ENCODE assay signal across 13 cellular contexts in the genomic region with DNA sequence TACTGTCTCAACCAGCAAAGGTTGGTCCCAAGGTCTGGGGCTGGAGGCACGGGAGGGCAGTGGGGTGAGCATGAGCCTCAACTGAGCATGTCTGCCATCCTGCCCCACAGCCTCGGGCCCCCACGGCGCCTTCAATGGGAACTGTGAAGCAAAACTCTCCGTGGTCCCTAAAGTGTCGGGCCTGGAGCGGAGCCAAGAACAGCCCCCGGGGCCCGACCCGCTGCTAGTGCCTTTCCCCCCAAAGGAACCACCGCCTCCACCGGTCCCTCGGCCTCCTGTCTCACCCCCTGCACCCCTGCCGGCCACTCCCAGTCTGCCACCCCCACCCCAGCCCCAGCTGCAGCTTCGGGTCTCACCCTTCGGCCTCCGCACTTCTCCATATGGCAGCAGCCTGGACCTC. TPM values are rescaled to one million over a fixed set of nuclear protein-coding genes. Genes with fewer than 3 reads are reported as not detected.
A peak's percentile ranks its signal among the peaks of the same experiment; 100 is the strongest.
DNase-seq lines count a peak whose midpoint lies in the region; ATAC-seq, FAIRE-seq and TF ChIP-seq lines count a peak whose summit lies in the region.
"Had no signal": no experiment of that assay in that cellular context is flagged by ENCODE, and none has a peak within 500 bp of the region (broad histone marks: within the 10 kb centered on the region; RNA-seq: fewer than 3 reads in every experiment).

No MANE protein-coding gene starts in this region.

- TF ChIP-seq CTCF in DOHH2 (IDR thresholded peaks at IDR 0.05; ENCODE audit: low read depth, low read length, poor library complexity, severe bottlenecking) (no peak), astrocyte (IDR thresholded peaks at IDR 0.05; ENCODE audit: insufficient read depth, low read depth, low read length) (no peak), nephron (IDR thresholded peaks at IDR 0.05; ENCODE audit: unreplicated experiment in 3 of 3) (no peak), Peyer's patch (IDR thresholded peaks at IDR 0.05) (no peak)

- H2AFZ ChIP-seq in astrocyte (ENCODE audit: low read depth, low read length), result no peak overlapping the region

- no peak for TF ChIP-seq POLR2A in Peyer's patch (IDR thresholded peaks at IDR 0.05)

- H3K79me2 ChIP-seq in DOHH2 (ENCODE audit: control insufficient read depth, low read length) (peaks cover 45% of the 10 kb centered on the region), astrocyte (ENCODE audit: insufficient read depth, low read length) (peaks cover 75% of the 10 kb centered on the region)

- ATAC-seq in HG03175 (IDR thresholded peaks at IDR 0.05; ENCODE audit: unreplicated experiment), result no peak

- H3K9me2 ChIP-seq in DOHH2 (replicated peaks; ENCODE audit: control insufficient read depth, low read length), result no peaks in the 10 kb centered on the region

- peaks cover 4% of the 10 kb centered on the region; the same call in 1 of the 2 replicates for H4K20me1 ChIP-seq in DOHH2 (ENCODE audit: control insufficient read depth, insufficient read depth, low read depth, low read length)
- peaks cover 69% of the 10 kb centered on the region for H4K20me1 ChIP-seq in astrocyte (ENCODE audit: insufficient read depth, low read length)

- no peak overlapping the region for H3K27ac Mint-ChIP-seq in T-helper 1 cell treated with Interleukin-12 subunit alpha and Interleukin-12 subunit beta and Interleukin-4 antibody, amounts not matched to agents 30 μg/mL and 1 μg/mL, for 36 hours
- H3K27ac Mint-ChIP-seq in astrocyte (ENCODE audit: unreplicated experiment) (no peak overlapping the region), nephron (no peak overlapping the region)

- H3K9me3 ChIP-seq in DOHH2 (ENCODE audit: control insufficient read depth, insufficient read depth, low read length) (no peaks in the 10 kb centered on the region), astrocyte (ENCODE audit: insufficient read depth, low read depth, low read length) (no peaks in the 10 kb centered on the region), Peyer's patch (no peaks in the 10 kb centered on the region)

- H3K4me2 ChIP-seq in DOHH2 (ENCODE audit: low read length) (peak overlapping the region; percentile 85; the same call in 1 of the 2 replicates), astrocyte (ENCODE audit: low read length) (peak overlapping the region; percentile 98)

- H3K27me3 ChIP-seq in DOHH2 (ENCODE audit: control insufficient read depth, low read length), result no peaks in the 10 kb centered on the region
- no peaks in the 10 kb centered on the region for H3K27me3 ChIP-seq in astrocyte (ENCODE audit: insufficient read depth, low read length)
- no peaks in the 10 kb centered on the region for H3K27me3 ChIP-seq in Peyer's patch

- DNase-seq in T-helper 1 cell, result no peak
- no peak for DNase-seq in astrocyte (ENCODE audit: low read depth)
- DNase-seq in Peyer's patch, result no peak
- DNase-seq in NCI-H2171 (lab: John Stamatoyannopoulos, UW), result no peak
- DNase-seq: hippocampal formation, NCI-H2171 treated with DMSO at 0.1 percent for 48 hours, trophoblast cell had no signal

- H3K4me3 Mint-ChIP-seq in T-helper 1 cell treated with Interleukin-12 subunit alpha and Interleukin-12 subunit beta and Interleukin-4 antibody, amounts not matched to agents 30 μg/mL and 1 μg/mL, for 36 hours, result peak overlapping the region; percentile 86
- peak overlapping the region; percentile 69 for H3K4me3 Mint-ChIP-seq in astrocyte (ENCODE audit: unreplicated experiment)
- H3K4me3 Mint-ChIP-seq in nephron, result peak overlapping the region; percentile 71 to 86 (median 83)

- H3K27ac ChIP-seq in DOHH2 (ENCODE audit: low read depth, low read length), result no peak overlapping the region
- no peak overlapping the region for H3K27ac ChIP-seq in astrocyte (ENCODE audit: low read depth, low read length)
- no peak overlapping the region for H3K27ac ChIP-seq in Peyer's patch
- H3K27ac ChIP-seq: 22Rv1 had no signal

- H3K9ac ChIP-seq in astrocyte (ENCODE audit: low read length), result no peak overlapping the region

- no peaks in the 10 kb centered on the region for H3K27me3 Mint-ChIP-seq in T-helper 1 cell treated with Interleukin-12 subunit alpha and Interleukin-12 subunit beta and Interleukin-4 antibody, amounts not matched to agents 30 μg/mL and 1 μg/mL, for 36 hours (ENCODE audit: low read depth)
- H3K27me3 Mint-ChIP-seq in astrocyte (ENCODE audit: low read depth, unreplicated experiment) (no peaks in the 10 kb centered on the region), nephron (ENCODE audit: low read depth) (peaks cover 4% of the 10 kb centered on the region)

- H3K36me3 ChIP-seq in DOHH2 (ENCODE audit: control insufficient read depth, low read length) (peaks cover 78% of the 10 kb centered on the region), astrocyte (ENCODE audit: insufficient read depth, low read length) (peaks cover 32% of the 10 kb centered on the region), Peyer's patch (peaks cover 0 to 63% (median 0%) of the 10 kb centered on the region in 3 donors)

- no peak overlapping the region for H3K4me3 ChIP-seq in DOHH2 (ENCODE audit: low read length)
- no peak overlapping the region for H3K4me3 ChIP-seq in astrocyte (ENCODE audit: insufficient read depth, low read depth, low read length)
- no peak overlapping the region for H3K4me3 ChIP-seq in Peyer's patch

- FAIRE-seq in astrocyte (lab: Jason Lieb, UNC), result no peak
- FAIRE-seq: RCC 7860 had no signal

- H3K36me3 Mint-ChIP-seq in T-helper 1 cell treated with Interleukin-12 subunit alpha and Interleukin-12 subunit beta and Interleukin-4 antibody, amounts not matched to agents 30 μg/mL and 1 μg/mL, for 36 hours (ENCODE audit: low read depth), result peaks cover 52% of the 10 kb centered on the region
- H3K36me3 Mint-ChIP-seq in astrocyte (ENCODE audit: low read depth, unreplicated experiment) (peaks cover 29% of the 10 kb centered on the region), nephron (ENCODE audit: low read depth) (peaks cover 51% of the 10 kb centered on the region)

- H3F3A ChIP-seq in DOHH2 (ENCODE audit: control insufficient read depth, insufficient read depth), result peaks cover 4% of the 10 kb centered on the region

- H3K9me3 Mint-ChIP-seq in T-helper 1 cell treated with Interleukin-12 subunit alpha and Interleukin-12 subunit beta and Interleukin-4 antibody, amounts not matched to agents 30 μg/mL and 1 μg/mL, for 36 hours, result no peaks in the 10 kb centered on the region
- H3K9me3 Mint-ChIP-seq in astrocyte (ENCODE audit: unreplicated experiment), result no peaks in the 10 kb centered on the region
- no peaks in the 10 kb centered on the region for H3K9me3 Mint-ChIP-seq in nephron

- peaks cover 27% of the 10 kb centered on the region for H3K4me1 Mint-ChIP-seq in T-helper 1 cell treated with Interleukin-12 subunit alpha and Interleukin-12 subunit beta and Interleukin-4 antibody, amounts not matched to agents 30 μg/mL and 1 μg/mL, for 36 hours (ENCODE audit: low read depth)
- peaks cover 26% of the 10 kb centered on the region for H3K4me1 Mint-ChIP-seq in astrocyte (ENCODE audit: low read depth, unreplicated experiment)
- H3K4me1 Mint-ChIP-seq in nephron, result peaks cover 32% of the 10 kb centered on the region

- H3K4me1 ChIP-seq in DOHH2 (ENCODE audit: control insufficient read depth, low read length) (peaks cover 37% of the 10 kb centered on the region), astrocyte (ENCODE audit: insufficient read depth, low read length) (peaks cover 25% of the 10 kb centered on the region), Peyer's patch (peaks cover 4 to 43% (median 22%) of the 10 kb centered on the region in 4 donors)

RNA-seq across cellular contexts. Expression of gene FBRS, which starts 4.2 kb away (rescaled TPM):
- total RNA-seq in astrocyte, result 69.3 and 75.0 TPM in 2 replicates
- total RNA-seq in Peyer's patch, result 100 to 1,000 TPM in 1 of 4 donors, 10 to 100 TPM in 3; 51.2 to 167 (median 72.2) TPM

RNA-seq across cellular contexts. Expression of gene PRR14, which starts 11.7 kb away (rescaled TPM):
- total RNA-seq in astrocyte (27.3 and 32.1 TPM in 2 replicates), Peyer's patch (100 to 1,000 TPM in 1 of 4 donors, 10 to 100 TPM in 3; 45.5 to 107 (median 65.0) TPM)

RNA-seq across cellular contexts. Expression of gene SRCAP, which starts 36.5 kb away (rescaled TPM):
- total RNA-seq in astrocyte (48.2 and 50.4 TPM in 2 replicates), Peyer's patch (100 to 1,000 TPM in 1 of 4 donors, 10 to 100 TPM in 3; 50.4 to 109 (median 81.8) TPM)

RNA-seq across cellular contexts. Expression of gene ZNF689, which starts 52.3 kb away (rescaled TPM):
- total RNA-seq in astrocyte (7.5 and 7.9 TPM in 2 replicates), Peyer's patch (10 to 100 TPM in 2 of 4 donors, 1 to 10 TPM in 2; 7.5 to 12.5 (median 9.9) TPM)
